ENCODE assay signal across 2 cellular contexts in the genomic region with DNA sequence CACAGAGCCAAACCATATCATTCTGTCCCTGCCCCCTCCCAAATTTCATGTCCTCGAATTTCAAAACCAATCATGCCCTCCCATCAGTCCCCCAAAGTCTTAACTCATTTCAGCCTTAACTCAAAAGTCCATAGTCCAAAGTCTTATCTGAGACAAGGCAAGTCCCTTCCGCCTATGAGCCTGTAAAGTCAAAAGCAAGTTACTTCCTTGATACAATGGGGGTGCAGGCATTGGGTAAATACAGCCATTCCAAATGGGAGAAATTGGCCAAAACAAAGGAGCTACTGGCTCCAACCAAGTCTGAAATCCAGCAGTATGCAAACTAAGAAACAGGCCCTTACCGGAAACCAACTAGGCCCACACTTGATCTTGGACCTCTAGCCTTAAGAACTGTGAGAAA. TPM values are rescaled to one million over a fixed set of nuclear protein-coding genes. Genes with fewer than 3 reads are reported as not detected.
"Had no signal": no experiment of that assay in that cellular context is flagged by ENCODE, and none has a peak within 500 bp of the region (broad histone marks: within the 10 kb centered on the region; RNA-seq: fewer than 3 reads in every experiment).

No MANE protein-coding gene starts in this region.

RNA-seq across cellular contexts. Expression of a gene that starts 10.0 kb away (rescaled TPM):
- total RNA-seq: naive thymus-derived CD4-positive, alpha-beta T cell had no signal
- polyA plus RNA-seq: immature natural killer cell; naive thymus-derived CD4-positive, alpha-beta T cell had no signal
